Comparison of ENCODE assay signal across 12 cellular contexts in genomic region chr2:158011055-158011771, GRCh38.
A peak's percentile ranks its signal among the peaks of the same experiment; 100 is the strongest.
DNase-seq lines count a peak whose midpoint lies in the region; ATAC-seq and TF ChIP-seq lines count a peak whose summit lies in the region.
"Had no signal": no experiment of that assay in that cellular context is flagged by ENCODE, and none has a peak within 500 bp of the region (broad histone marks: within the 10 kb centered on the region; RNA-seq: fewer than 3 reads in every experiment).

No MANE protein-coding gene starts in this region.

- DNase-seq in ELF-1 (ENCODE audit: low read depth, low spot score) (peak; percentile 54), WTC11 (ENCODE audit: low spot score) (peak; percentile 27), iPS-NIHi7 (ENCODE audit: extremely low spot score) (peak; percentile 44), NCI-H187 treated with DMSO at 0.1 percent for 48 hours (lab: John Stamatoyannopoulos, UW) (no peak), mesothelial cell of epicardium (ENCODE audit: low spot score in 2 of 2, unreplicated experiment in 2 of 2) (no peak)
- DNase-seq: NCI-H187; NK-92 treated with Interleukin-12 subunit alpha and Interleukin-12 subunit beta, amount 100 ng/mL, for 24 hours; stimulated activated CD4-positive, alpha-beta T cell treated with anti-CD3 and anti-CD28 coated beads, Interleukin-2, amount 100 ng/mL, for 24 hours had no signal

- H3K4me1 ChIP-seq in HUES64 (ENCODE audit: insufficient read depth, low read length), result peaks cover 13% of the 10 kb centered on the region

- no peaks in the 10 kb centered on the region for H3K9me3 ChIP-seq in HUES64 (ENCODE audit: insufficient read depth, low read depth, low read length)

- H3K27ac Mint-ChIP-seq in WTC11 (peak overlapping the region; percentile 81; the same call in 1 of the 2 replicates), mesothelial cell of epicardium (no peak overlapping the region)

- H3K9me3 Mint-ChIP-seq in WTC11 (no peaks in the 10 kb centered on the region), mesothelial cell of epicardium (no peaks in the 10 kb centered on the region)

- CTCF ChIA-PET in WTC11 (lab: Charles Lee), result interaction anchor here (0.5 to 3.2 kb wide), 34 partner anchors 9 to 735 kb away, joined by 3 to 25 read pairs (median 4); partner anchors contain the start of genes ACVR1 and ACVR1C

- POLR2A ChIA-PET in WTC11 (lab: Charles Lee), result interaction anchor here (0.7 to 1.5 kb wide), 3 partner anchors 9 to 295 kb away, joined by 3 to 5 read pairs (median 3); no protein-coding TSS in a partner anchor

- no peak overlapping the region for H3K9ac ChIP-seq in HUES64 (ENCODE audit: low read depth, low read length)

- no peaks in the 10 kb centered on the region for H3K36me3 Mint-ChIP-seq in WTC11
- H3K36me3 Mint-ChIP-seq in mesothelial cell of epicardium, result no peaks in the 10 kb centered on the region

- H3K27me3 ChIP-seq in HUES64 (ENCODE audit: insufficient read depth, low read length), result no peaks in the 10 kb centered on the region

- peaks cover 28% of the 10 kb centered on the region for H3K4me1 Mint-ChIP-seq in WTC11
- H3K4me1 Mint-ChIP-seq in mesothelial cell of epicardium, result peaks cover 17% of the 10 kb centered on the region

- no peak for TF ChIP-seq CTCF in WTC11 (IDR thresholded peaks at IDR 0.05)
- TF ChIP-seq CTCF in mesothelial cell of epicardium (IDR thresholded peaks at IDR 0.05; ENCODE audit: unreplicated experiment), result no peak

- H3K4me3 ChIP-seq in HUES64 (ENCODE audit: low read length), result no peak overlapping the region

- peaks cover 45% of the 10 kb centered on the region for H3K27me3 Mint-ChIP-seq in WTC11 (ENCODE audit: low read depth)
- peaks cover 2% of the 10 kb centered on the region for H3K27me3 Mint-ChIP-seq in mesothelial cell of epicardium (ENCODE audit: low read depth)

- H3K36me3 ChIP-seq in HUES64 (ENCODE audit: insufficient read depth, low read length), result no peaks in the 10 kb centered on the region

- peak overlapping the region; percentile 20; the same call in 1 of the 2 replicates for H3K27ac ChIP-seq in HUES64 (ENCODE audit: low read depth, low read length)
- H3K27ac ChIP-seq: C4-2B had no signal

- WGBS in HUES64, result 44% methylated on average over 5 of the region's 5 CpGs

- H3K4me3 Mint-ChIP-seq in WTC11, result no peak overlapping the region
- H3K4me3 Mint-ChIP-seq in mesothelial cell of epicardium, result no peak overlapping the region

- peak; percentile 85 for ATAC-seq in WTC11
- ATAC-seq in GM21367 (IDR thresholded peaks at IDR 0.05; ENCODE audit: unreplicated experiment), result no peak
- ATAC-seq in GM18870 (IDR thresholded peaks at IDR 0.05; ENCODE audit: unreplicated experiment), result no peak

TF ChIP-seq in WTC11, 78 proteins besides CTCF, POLR2A, EP300 and RAD21:
- TF ChIP-seq HMGXB4 (CRISPR knock-in tag; IDR thresholded peaks at IDR 0.05) (no peak), USF1 (CRISPR knock-in tag; IDR thresholded peaks at IDR 0.05) (peak; percentile 74), FOXK1 (CRISPR knock-in tag; IDR thresholded peaks at IDR 0.05) (0 out of 2 replicates have a peak, but pooled peaks have one; percentile 49), USF2 (CRISPR knock-in tag; IDR thresholded peaks at IDR 0.05) (peak; percentile 84), ESRRA (CRISPR knock-in tag; IDR thresholded peaks at IDR 0.05; ENCODE audit: borderline replicate concordance) (no peak), ZNF423 (CRISPR knock-in tag; IDR thresholded peaks at IDR 0.05) (no peak), NFE2L1 (CRISPR knock-in tag; IDR thresholded peaks at IDR 0.05) (0 out of 2 replicates have a peak, but pooled peaks have one; percentile 37), IRF1 (CRISPR knock-in tag; IDR thresholded peaks at IDR 0.05) (no peak)

Comparison
In these comparisons a context has a peak if more than half of its experiments do, and no peak if none do; other contexts are left out.
1. DNase-seq: peak in ELF-1 (single experiment), WTC11 (single experiment) and iPS-NIHi7 (single experiment); none in NCI-H187 treated with DMSO at 0.1 percent for 48 hours (single experiment) and mesothelial cell of epicardium (0 of 2).